Comparison of ENCODE assay signal across 1 cellular context in the genomic region with DNA sequence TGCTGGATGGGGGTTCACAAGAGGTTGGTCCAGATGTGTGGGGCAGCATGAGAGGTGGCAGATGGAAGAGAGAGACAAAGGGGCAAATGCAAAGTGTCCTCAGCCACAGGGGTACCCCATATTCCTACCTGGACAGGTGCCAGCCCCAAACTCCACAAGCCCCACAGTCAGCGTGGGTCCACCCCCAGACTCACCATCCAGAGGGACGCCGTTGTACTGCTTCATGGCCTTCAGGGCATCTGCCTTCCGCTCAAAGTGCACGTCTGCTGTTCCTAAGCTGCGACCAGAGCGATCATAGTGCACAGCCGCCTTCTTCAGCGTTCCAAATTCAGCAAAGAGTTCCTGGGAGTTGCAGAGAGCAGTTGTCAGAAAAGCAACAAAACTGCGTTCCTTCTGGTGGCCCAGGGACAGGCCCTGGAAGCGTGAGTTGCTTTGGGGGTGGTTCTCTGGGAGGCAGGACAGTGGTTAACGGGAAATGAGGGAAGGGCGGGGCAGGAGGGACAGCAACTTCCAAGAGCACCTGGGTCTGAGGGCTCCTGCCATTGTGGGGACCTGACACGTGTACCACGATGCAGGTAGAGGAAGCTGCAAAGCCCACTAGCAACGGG.
TF ChIP-seq lines count a peak whose summit lies in the region.

No MANE protein-coding gene starts in this region.

TF ChIP-seq in H1, 55 proteins besides CTCF, POLR2A, EP300 and RAD21:
- TF ChIP-seq KDM5A (IDR thresholded peaks at IDR 0.05; ENCODE audit: low read length) (no peak), NRF1 (IDR thresholded peaks at IDR 0.05; ENCODE audit: low read depth, low read length) (no peak), ZNF274 (IDR thresholded peaks at IDR 0.05; ENCODE audit: borderline replicate concordance, extremely low read depth, low read length) (no peak), CREB1 (IDR thresholded peaks at IDR 0.05) (no peak), TBP (IDR thresholded peaks at IDR 0.05; ENCODE audit: low read depth, low read length) (no peak), RNF2 (IDR thresholded peaks at IDR 0.05; ENCODE audit: borderline replicate concordance, low read depth, low read length, missing control alignments, poor library complexity, severe bottlenecking) (no peak), SIX5 (IDR thresholded peaks at IDR 0.05; ENCODE audit: low read depth, low read length) (no peak), ATF3 (IDR thresholded peaks at IDR 0.05; ENCODE audit: insufficient read depth, low read depth, low read length) (no peak), TEAD4 (IDR thresholded peaks at IDR 0.05; ENCODE audit: low read depth, low read length) (no peak), POU5F1 (IDR thresholded peaks at IDR 0.05; ENCODE audit: low read depth, low read length) (no peak)
